Comparison of ENCODE assay signal across 10 cellular contexts in the genomic region with DNA sequence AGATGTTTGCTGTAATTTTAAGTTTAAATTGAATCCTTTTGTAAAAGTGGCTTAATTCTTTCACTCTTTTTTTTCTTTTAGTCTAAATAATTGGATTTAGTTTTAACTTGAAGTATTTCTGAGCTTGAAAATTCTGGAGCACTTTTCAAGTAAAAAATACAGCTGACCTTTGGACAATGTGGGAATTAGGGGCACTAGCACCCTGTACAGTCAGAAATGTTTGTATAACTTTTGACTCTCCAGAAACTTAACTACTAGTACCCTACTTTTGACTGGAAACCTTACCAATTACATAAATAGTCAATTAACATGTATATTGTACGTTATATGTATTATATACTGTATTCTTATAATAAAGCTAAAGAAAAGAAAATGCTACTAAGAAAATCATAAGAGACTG.
"Had no signal": no experiment of that assay in that cellular context is flagged by ENCODE, and none has a peak within 500 bp of the region (broad histone marks: within the 10 kb centered on the region; RNA-seq: fewer than 3 reads in every experiment).

No MANE protein-coding gene starts in this region.

- H3K27ac Mint-ChIP-seq: stimulated activated naive B cell treated with anti-CD40 and anti-IgM and Interleukin-4, amounts not matched to agents 10 μg/mL and 1 μg/mL and 100 μg/mL, for 72 hours had no signal

- H3K36me3 ChIP-seq: ascending aorta, esophagus muscularis mucosa, heart right ventricle, right atrium auricular region, tibial nerve had no signal

- H3K27me3 Mint-ChIP-seq: activated naive CD8-positive, alpha-beta T cell treated with anti-CD3 and anti-CD28 coated beads, Interleukin-2, amount 50 U/mL, for 24 hours; stimulated activated naive B cell treated with anti-CD40 and anti-IgM and Interleukin-4, amounts not matched to agents 10 μg/mL and 1 μg/mL and 100 μg/mL, for 72 hours had no signal

- H3K9me3 Mint-ChIP-seq: activated naive CD8-positive, alpha-beta T cell treated with anti-CD3 and anti-CD28 coated beads, Interleukin-2, amount 50 U/mL, for 24 hours; stimulated activated naive B cell treated with anti-CD40 and anti-IgM and Interleukin-4, amounts not matched to agents 10 μg/mL and 1 μg/mL and 100 μg/mL, for 72 hours had no signal

- H3K4me3 ChIP-seq: ascending aorta, esophagus muscularis mucosa, heart right ventricle, right atrium auricular region, tibial nerve had no signal

- H3K9me3 ChIP-seq: ascending aorta, esophagus muscularis mucosa, heart right ventricle, right atrium auricular region, tibial nerve had no signal

- H3K27me3 ChIP-seq: ascending aorta, esophagus muscularis mucosa, heart right ventricle, right atrium auricular region, tibial nerve had no signal

- H3K4me3 Mint-ChIP-seq: activated naive CD8-positive, alpha-beta T cell treated with anti-CD3 and anti-CD28 coated beads, Interleukin-2, amount 50 U/mL, for 24 hours; stimulated activated naive B cell treated with anti-CD40 and anti-IgM and Interleukin-4, amounts not matched to agents 10 μg/mL and 1 μg/mL and 100 μg/mL, for 72 hours had no signal

- DNase-seq: activated naive CD8-positive, alpha-beta T cell treated with anti-CD3 and anti-CD28 coated beads, Interleukin-2, amount 50 U/mL, for 24 hours; activated T-cell treated with anti-CD3 and anti-CD28 coated beads, Interleukin-2, amount 50 U/mL, for 48 hours; heart right ventricle; kidney; stimulated activated CD4-positive, alpha-beta T cell treated with anti-CD3 and anti-CD28 coated beads, Interleukin-2, amount 100 ng/mL, for 24 hours; stimulated activated naive B cell treated with anti-CD40 and anti-IgM and Interleukin-4, amounts not matched to agents 10 μg/mL and 1 μg/mL and 100 μg/mL, for 72 hours had no signal

- H3K27ac ChIP-seq: ascending aorta, esophagus muscularis mucosa, right atrium auricular region, tibial nerve had no signal

- ATAC-seq: stimulated activated naive B cell treated with anti-CD40 and anti-IgM and Interleukin-4, amounts not matched to agents 10 μg/mL and 1 μg/mL and 100 μg/mL, for 72 hours had no signal
